ENCODE assay signal across 8 cellular contexts in the genomic region with DNA sequence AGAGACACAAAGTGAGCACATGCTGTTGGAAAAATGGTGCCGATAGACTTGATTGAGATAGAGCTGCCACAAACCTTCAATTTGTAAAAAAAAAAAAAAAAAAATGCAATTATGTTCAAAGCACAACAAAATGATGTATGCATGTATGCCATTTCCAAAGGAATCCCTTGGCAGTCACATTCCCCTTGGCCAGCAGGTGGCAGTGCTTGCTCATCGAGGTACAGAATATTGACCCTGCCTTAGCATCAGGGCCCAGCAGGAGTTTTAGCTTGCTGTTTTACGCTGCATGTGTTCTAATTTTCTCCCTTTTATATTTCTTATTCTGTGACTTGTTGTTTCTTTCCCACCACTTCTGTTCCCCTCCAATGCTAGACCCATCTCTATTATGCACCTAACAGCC. TPM values are rescaled to one million over a fixed set of nuclear protein-coding genes. Genes with fewer than 3 reads are reported as not detected.
DNase-seq lines count a peak whose midpoint lies in the region; ATAC-seq and TF ChIP-seq lines count a peak whose summit lies in the region.

No MANE protein-coding gene starts in this region.

- H3K4me3 ChIP-seq in BE2C (ENCODE audit: low read depth, low read length) (no peak overlapping the region), endodermal cell (ENCODE audit: low read length) (no peak overlapping the region)

- H3K4me3 Mint-ChIP-seq in endodermal cell = no peak overlapping the region

- 0 to 23% methylated on average over 1 to 2 of the region's 3 CpGs for WGBS in endodermal cell (ENCODE audit: insufficient coverage in 1 of 2, insufficient read length in 1 of 2), 2 experiments

- H3K27me3 ChIP-seq in BE2C (no peaks in the 10 kb centered on the region), endodermal cell (ENCODE audit: control insufficient read depth, insufficient read depth, low read length, poor library complexity, severe bottlenecking) (no peaks in the 10 kb centered on the region)

- TF ChIP-seq CTCF in BE2C (IDR thresholded peaks at IDR 0.05; ENCODE audit: low read depth, low read length) (peak; percentile 76), endodermal cell (conservative IDR thresholded peaks at IDR 0.05) (peak; percentile 86)

- H3K27ac ChIP-seq in endodermal cell (ENCODE audit: low read depth, low read length) = no peak overlapping the region

- no peaks in the 10 kb centered on the region for H3K36me3 ChIP-seq in BE2C
- no peaks in the 10 kb centered on the region for H3K36me3 ChIP-seq in endodermal cell (ENCODE audit: control insufficient read depth, insufficient read depth, low read length)

- H3K4me1 ChIP-seq in BE2C (no peaks in the 10 kb centered on the region), endodermal cell (ENCODE audit: control insufficient read depth, insufficient read depth, low read length) (no peaks in the 10 kb centered on the region)

- H3K9me3 ChIP-seq in BE2C = no peaks in the 10 kb centered on the region
- H3K9me3 ChIP-seq in endodermal cell (ENCODE audit: control insufficient read depth, low read length) = no peaks in the 10 kb centered on the region

- H3K36me3 Mint-ChIP-seq in endodermal cell (ENCODE audit: low read depth) = no peaks in the 10 kb centered on the region

- no peaks in the 10 kb centered on the region for H3K4me1 Mint-ChIP-seq in endodermal cell

- no peak overlapping the region for H3K9ac ChIP-seq in endodermal cell (ENCODE audit: extremely low read depth, low read length, poor library complexity, severe bottlenecking)

- ATAC-seq in GM19324 (IDR thresholded peaks at IDR 0.05; ENCODE audit: low FRiP score, unreplicated experiment) = peak; percentile 71
- peak; percentile 39 for ATAC-seq in HG03460 (IDR thresholded peaks at IDR 0.05; ENCODE audit: unreplicated experiment)

- H3K9me3 Mint-ChIP-seq in endodermal cell = peaks cover 52% of the 10 kb centered on the region

- H3K27me3 Mint-ChIP-seq in endodermal cell (ENCODE audit: insufficient read depth) = no peaks in the 10 kb centered on the region

- DNase-seq in BE2C (peak; percentile 68), NCI-H774 (lab: John Stamatoyannopoulos, UW) (peak; percentile 20), endodermal cell (peak; percentile 88), middle frontal gyrus (ENCODE audit: extremely low spot score, low spot score) (peak; percentile 60)
- peak; percentile 89 for DNase-seq in activated CD8-positive, alpha-beta memory T cell treated with anti-CD3 and anti-CD28 coated beads for 24 hours
- peak; percentile 80 for DNase-seq in stimulated activated CD8-positive, alpha-beta memory T cell treated with anti-CD3 and anti-CD28 coated beads, Interleukin-4, amount 100 ng/mL, for 48 hours

- H3K27ac Mint-ChIP-seq in endodermal cell = no peak overlapping the region

RNA-seq across cellular contexts. Expression of a gene that starts 34.5 kb away (rescaled TPM):
- polyA plus RNA-seq in BE2C (2012; ENCODE audit: insufficient read depth, insufficient read length, low read depth) = not detected
- total RNA-seq in endodermal cell = not detected
- not detected for polyA plus RNA-seq in endodermal cell (2013, experiment 1 of 2)
- 0.04 TPM for polyA plus RNA-seq in endodermal cell (2013, experiment 2 of 2)

RNA-seq across cellular contexts. Expression of a gene that starts 59.8 kb away (rescaled TPM):
- polyA plus RNA-seq in BE2C (2012; ENCODE audit: insufficient read depth, insufficient read length, low read depth) = 0.88 TPM
- under 1 TPM; 0.13 to 0.49 TPM for total RNA-seq in endodermal cell
- polyA plus RNA-seq in endodermal cell (2013, experiment 1 of 2) = 0.53 TPM
- polyA plus RNA-seq in endodermal cell (2013, experiment 2 of 2) = 0.62 TPM

Comparison
In these comparisons a context has a peak if more than half of its experiments do, and no peak if none do; other contexts are left out.
1. DNase-seq: peak in every context shown above with its lines; median percentile 89 in activated CD8-positive, alpha-beta memory T cell treated with anti-CD3 and anti-CD28 coated beads for 24 hours; 88 in endodermal cell; 80 in stimulated activated CD8-positive, alpha-beta memory T cell treated with anti-CD3 and anti-CD28 coated beads, Interleukin-4, amount 100 ng/mL, for 48 hours; 68 in BE2C; 60 in middle frontal gyrus; 20 in NCI-H774.